13 cellular contexts compared by ENCODE assay signal in genomic region chr2:233223059-233223894, GRCh38. TPM values are rescaled to one million over a fixed set of nuclear protein-coding genes. Genes with fewer than 3 reads are reported as not detected.
DNase-seq lines count a peak whose midpoint lies in the region; ATAC-seq and TF ChIP-seq lines count a peak whose summit lies in the region.
"Had no signal": no experiment of that assay in that cellular context is flagged by ENCODE, and none has a peak within 500 bp of the region (broad histone marks: within the 10 kb centered on the region; RNA-seq: fewer than 3 reads in every experiment).

No MANE protein-coding gene starts in this region.

- intact Hi-C loops in thyroid gland (cut with DNase I): no loop called here

- H3K9me3 ChIP-seq in thyroid gland: no peaks in the 10 kb centered on the region
- H3K9me3 ChIP-seq: tibial artery had no signal

- WGBS in thyroid gland, 2 donors: 88 to 91% methylated on average over 14 of the region's 14 CpGs

- ATAC-seq in GM19043 (IDR thresholded peaks at IDR 0.05; ENCODE audit: low read depth, unreplicated experiment): peak; percentile 82
- peak; percentile 76 for ATAC-seq in HG02798 (IDR thresholded peaks at IDR 0.05; ENCODE audit: poor library complexity, unreplicated experiment)
- ATAC-seq in HG03575 (IDR thresholded peaks at IDR 0.05; ENCODE audit: extremely low read depth, insufficient number of reproducible peaks, low FRiP score, unreplicated experiment): peak; percentile 53
- ATAC-seq in stimulated activated naive B cell treated with anti-CD40 and anti-IgM and Interleukin-4, amounts not matched to agents 10 μg/mL and 1 μg/mL and 100 μg/mL, for 72 hours (replicated peaks): peak; percentile 65 to 86
- no peak for ATAC-seq in activated naive CD8-positive, alpha-beta T cell treated with anti-CD3 and anti-CD28 coated beads, Interleukin-2, amount 50 U/mL, for 24 hours
- ATAC-seq: PC-3 had no signal

- no peaks in the 10 kb centered on the region for H3K36me3 ChIP-seq in thyroid gland
- H3K36me3 ChIP-seq: tibial artery had no signal

- DNase-seq in stimulated activated naive B cell treated with anti-CD40 and anti-IgM and Interleukin-4, amounts not matched to agents 10 μg/mL and 1 μg/mL and 100 μg/mL, for 72 hours: no peak
- DNase-seq in glutamatergic neuron: no peak
- DNase-seq in thyroid gland: no peak
- DNase-seq in foreskin melanocyte: no peak
- no peak for DNase-seq in activated naive CD8-positive, alpha-beta T cell treated with anti-CD3 and anti-CD28 coated beads, Interleukin-2, amount 50 U/mL, for 24 hours
- DNase-seq: mesendoderm, NCI-H1417 treated with DMSO at 0.1 percent for 48 hours, PC-3, T-helper 9 cell, tibial artery had no signal

- no peak overlapping the region for H3K27ac ChIP-seq in thyroid gland
- H3K27ac ChIP-seq: tibial artery had no signal

- no peak overlapping the region for H3K4me3 Mint-ChIP-seq in stimulated activated naive B cell treated with anti-CD40 and anti-IgM and Interleukin-4, amounts not matched to agents 10 μg/mL and 1 μg/mL and 100 μg/mL, for 72 hours
- no peak overlapping the region for H3K4me3 Mint-ChIP-seq in glutamatergic neuron (ENCODE audit: unreplicated experiment)
- H3K4me3 Mint-ChIP-seq in activated naive CD8-positive, alpha-beta T cell treated with anti-CD3 and anti-CD28 coated beads, Interleukin-2, amount 50 U/mL, for 24 hours: no peak overlapping the region

- H3K9me3 Mint-ChIP-seq in stimulated activated naive B cell treated with anti-CD40 and anti-IgM and Interleukin-4, amounts not matched to agents 10 μg/mL and 1 μg/mL and 100 μg/mL, for 72 hours: no peaks in the 10 kb centered on the region
- no peaks in the 10 kb centered on the region for H3K9me3 Mint-ChIP-seq in glutamatergic neuron (ENCODE audit: unreplicated experiment)
- no peaks in the 10 kb centered on the region for H3K9me3 Mint-ChIP-seq in activated naive CD8-positive, alpha-beta T cell treated with anti-CD3 and anti-CD28 coated beads, Interleukin-2, amount 50 U/mL, for 24 hours

- peaks cover 0 to 7% of the 10 kb centered on the region in 2 donors for H3K36me3 Mint-ChIP-seq in stimulated activated naive B cell treated with anti-CD40 and anti-IgM and Interleukin-4, amounts not matched to agents 10 μg/mL and 1 μg/mL and 100 μg/mL, for 72 hours
- H3K36me3 Mint-ChIP-seq in glutamatergic neuron (ENCODE audit: unreplicated experiment): no peaks in the 10 kb centered on the region
- H3K36me3 Mint-ChIP-seq in activated naive CD8-positive, alpha-beta T cell treated with anti-CD3 and anti-CD28 coated beads, Interleukin-2, amount 50 U/mL, for 24 hours (ENCODE audit: low read depth): no peaks in the 10 kb centered on the region

- no peak for TF ChIP-seq CTCF in glutamatergic neuron (IDR thresholded peaks at IDR 0.05; ENCODE audit: partially characterized antibody, unreplicated experiment)
- TF ChIP-seq CTCF in thyroid gland (IDR thresholded peaks at IDR 0.05): no peak

- no peaks in the 10 kb centered on the region for H3K27me3 Mint-ChIP-seq in stimulated activated naive B cell treated with anti-CD40 and anti-IgM and Interleukin-4, amounts not matched to agents 10 μg/mL and 1 μg/mL and 100 μg/mL, for 72 hours
- H3K27me3 Mint-ChIP-seq in glutamatergic neuron (ENCODE audit: unreplicated experiment): peaks cover 2% of the 10 kb centered on the region
- no peaks in the 10 kb centered on the region for H3K27me3 Mint-ChIP-seq in activated naive CD8-positive, alpha-beta T cell treated with anti-CD3 and anti-CD28 coated beads, Interleukin-2, amount 50 U/mL, for 24 hours

- H3K4me1 ChIP-seq in thyroid gland: no peaks in the 10 kb centered on the region
- H3K4me1 ChIP-seq: tibial artery had no signal

- no peaks in the 10 kb centered on the region for H3K27me3 ChIP-seq in thyroid gland
- H3K27me3 ChIP-seq: tibial artery had no signal

- no peak overlapping the region for H3K27ac Mint-ChIP-seq in stimulated activated naive B cell treated with anti-CD40 and anti-IgM and Interleukin-4, amounts not matched to agents 10 μg/mL and 1 μg/mL and 100 μg/mL, for 72 hours
- H3K27ac Mint-ChIP-seq in glutamatergic neuron (ENCODE audit: unreplicated experiment): no peak overlapping the region
- H3K27ac Mint-ChIP-seq in activated naive CD8-positive, alpha-beta T cell treated with anti-CD3 and anti-CD28 coated beads, Interleukin-2, amount 50 U/mL, for 24 hours: no peak overlapping the region

- TF ChIP-seq POLR2A in thyroid gland (IDR thresholded peaks at IDR 0.05): no peak

- H3K4me3 ChIP-seq in thyroid gland (replicated peaks in 1 of 3): no peak overlapping the region
- H3K4me3 ChIP-seq: tibial artery had no signal

- peaks cover 2 to 7% of the 10 kb centered on the region in 2 donors for H3K4me1 Mint-ChIP-seq in stimulated activated naive B cell treated with anti-CD40 and anti-IgM and Interleukin-4, amounts not matched to agents 10 μg/mL and 1 μg/mL and 100 μg/mL, for 72 hours
- no peaks in the 10 kb centered on the region for H3K4me1 Mint-ChIP-seq in glutamatergic neuron (ENCODE audit: low read depth, unreplicated experiment)
- H3K4me1 Mint-ChIP-seq in activated naive CD8-positive, alpha-beta T cell treated with anti-CD3 and anti-CD28 coated beads, Interleukin-2, amount 50 U/mL, for 24 hours: no peaks in the 10 kb centered on the region

RNA-seq across cellular contexts. Expression of gene ATG16L1, which starts 28.2 kb away (rescaled TPM):
- 29.3 TPM for total RNA-seq in glutamatergic neuron (ENCODE audit: unreplicated experiment)
- 100 to 1,000 TPM in 1 of 4 donors, 10 to 100 TPM in 3; 52.7 to 112 (median 78.9) TPM for total RNA-seq in thyroid gland
